ENCODE assay signal across 11 cellular contexts in genomic region chr18:74378179-74378682, GRCh38.
DNase-seq lines count a peak whose midpoint lies in the region; ATAC-seq and TF ChIP-seq lines count a peak whose summit lies in the region.
"Had no signal": no experiment of that assay in that cellular context is flagged by ENCODE, and none has a peak within 500 bp of the region (broad histone marks: within the 10 kb centered on the region; RNA-seq: fewer than 3 reads in every experiment).

No MANE protein-coding gene starts in this region.

- no peaks in the 10 kb centered on the region for H3K27me3 ChIP-seq in CD4-positive, CD25-positive, alpha-beta regulatory T cell (ENCODE audit: control insufficient read depth, insufficient read depth, low read length)
- H3K27me3 ChIP-seq in right cardiac atrium (ENCODE audit: control insufficient read depth, insufficient read depth) (no peaks in the 10 kb centered on the region), neural progenitor cell (no peaks in the 10 kb centered on the region), stomach (no peaks in the 10 kb centered on the region)

- no peaks in the 10 kb centered on the region for H3K9me3 ChIP-seq in CD4-positive, CD25-positive, alpha-beta regulatory T cell (ENCODE audit: control insufficient read depth in 2 of 2, low read length in 2 of 2)
- H3K9me3 ChIP-seq in right cardiac atrium (ENCODE audit: control insufficient read depth, low read length) (no peaks in the 10 kb centered on the region), neural progenitor cell (ENCODE audit: low read depth) (no peaks in the 10 kb centered on the region), stomach (no peaks in the 10 kb centered on the region)

- peak overlapping the region; percentile 87 to 94 (median 92) for H3K27ac Mint-ChIP-seq in CD4-positive, CD25-positive, alpha-beta regulatory T cell
- peak overlapping the region; percentile 92 for H3K27ac Mint-ChIP-seq in T-cell
- no peak overlapping the region for H3K27ac Mint-ChIP-seq in neural progenitor cell

- no peak overlapping the region for H3K4me2 ChIP-seq in neural progenitor cell

- TF ChIP-seq CTCF in neural progenitor cell (IDR thresholded peaks at IDR 0.05) (no peak), stomach (IDR thresholded peaks at IDR 0.05) (no peak)

- intact Hi-C loops in right cardiac atrium (cut with DNase I) (no loop called here), stomach (cut with DNase I; ENCODE audit: low total_unique reads) (no loop called here)

- TF ChIP-seq EP300 in stomach (IDR thresholded peaks at IDR 0.05): no peak

- H3K36me3 Mint-ChIP-seq in CD4-positive, CD25-positive, alpha-beta regulatory T cell: peaks cover 3% of the 10 kb centered on the region
- no peaks in the 10 kb centered on the region for H3K36me3 Mint-ChIP-seq in T-cell
- H3K36me3 Mint-ChIP-seq in neural progenitor cell: no peaks in the 10 kb centered on the region
- H3K36me3 Mint-ChIP-seq: IgD-negative memory B cell, naive B cell had no signal

- H3K27ac ChIP-seq in CD4-positive, CD25-positive, alpha-beta regulatory T cell (ENCODE audit: insufficient read depth, low read length, poor library complexity, severe bottlenecking): no peak overlapping the region
- H3K27ac ChIP-seq in right cardiac atrium (ENCODE audit: low read length): no peak overlapping the region
- no peak overlapping the region for H3K27ac ChIP-seq in neural progenitor cell
- no peak overlapping the region for H3K27ac ChIP-seq in stomach

- peaks cover 0 to 3% (median 0%) of the 10 kb centered on the region in 7 donors for H3K9me3 Mint-ChIP-seq in CD4-positive, CD25-positive, alpha-beta regulatory T cell
- H3K9me3 Mint-ChIP-seq in T-cell (no peaks in the 10 kb centered on the region), neural progenitor cell (peaks cover 10% of the 10 kb centered on the region)

- H3K27me3 Mint-ChIP-seq in CD4-positive, CD25-positive, alpha-beta regulatory T cell: no peaks in the 10 kb centered on the region
- H3K27me3 Mint-ChIP-seq in T-cell (no peaks in the 10 kb centered on the region), neural progenitor cell (ENCODE audit: insufficient read depth, low read depth) (peaks cover 2% of the 10 kb centered on the region)
- H3K27me3 Mint-ChIP-seq: naive B cell had no signal

- CTCF ChIA-PET in T-cell (lab: Charles Lee): interaction anchor here (0.5 to 2.3 kb wide), 17 partner anchors 9 to 1103 kb away, joined by 3 to 18 read pairs (median 4); partner anchors contain the start of gene CNDP2 (in 1 of the 2)

- TF ChIP-seq POLR2A in stomach (IDR thresholded peaks at IDR 0.05): no peak

- H3K36me3 ChIP-seq in CD4-positive, CD25-positive, alpha-beta regulatory T cell (ENCODE audit: control insufficient read depth, insufficient read depth, low read length): no peaks in the 10 kb centered on the region
- no peaks in the 10 kb centered on the region for H3K36me3 ChIP-seq in neural progenitor cell
- no peaks in the 10 kb centered on the region for H3K36me3 ChIP-seq in stomach

- no peaks in the 10 kb centered on the region for H4K20me1 ChIP-seq in neural progenitor cell (ENCODE audit: low read depth)

- POLR2A ChIA-PET in T-cell (lab: Charles Lee): interaction anchor here (1.2 to 1.4 kb wide), 2 partner anchors 11 to 118 kb away, joined by 4 read pairs; partner anchors contain the start of gene CNDP2 (in 1 of the 2)

- peak overlapping the region in 2 of 4 donors; percentile 45 to 68 for H3K4me3 Mint-ChIP-seq in CD4-positive, CD25-positive, alpha-beta regulatory T cell
- H3K4me3 Mint-ChIP-seq in T-cell (peak overlapping the region; percentile 21 to 71 (median 58)), neural progenitor cell (no peak overlapping the region)
- H3K4me3 Mint-ChIP-seq: IgD-negative memory B cell had no signal

- H3K4me1 ChIP-seq in CD4-positive, CD25-positive, alpha-beta regulatory T cell (ENCODE audit: control insufficient read depth, insufficient read depth, low read length, poor library complexity, severe bottlenecking): peaks cover 23% of the 10 kb centered on the region
- H3K4me1 ChIP-seq in right cardiac atrium (ENCODE audit: control insufficient read depth, insufficient read depth, low read length) (peaks cover 3% of the 10 kb centered on the region), neural progenitor cell (no peaks in the 10 kb centered on the region), stomach (no peaks in the 10 kb centered on the region)

- peak overlapping the region; percentile 4 for H3K4me3 ChIP-seq in CD4-positive, CD25-positive, alpha-beta regulatory T cell (ENCODE audit: low read depth, low read length)
- H3K4me3 ChIP-seq in right cardiac atrium (ENCODE audit: low read length) (no peak overlapping the region), neural progenitor cell (no peak overlapping the region), stomach (no peak overlapping the region)

- no peak overlapping the region for H2AFZ ChIP-seq in neural progenitor cell (replicated peaks)

- H3K79me2 ChIP-seq in neural progenitor cell (ENCODE audit: low read depth): no peaks in the 10 kb centered on the region

- ATAC-seq in CD4-positive, CD25-positive, alpha-beta regulatory T cell (ENCODE audit: low read depth in 2 of 2): no peak
- ATAC-seq in GM21723 (IDR thresholded peaks at IDR 0.05; ENCODE audit: unreplicated experiment): peak; percentile 55
- peak; percentile 38 to 71 (median 50) for ATAC-seq in T-cell (replicated peaks in 1 of 4)
- ATAC-seq in right cardiac atrium: peak; percentile 71 to 82

- no peak overlapping the region for H3K9ac ChIP-seq in neural progenitor cell

- peak in 2 of 3 donors; percentile 31 to 34 for DNase-seq in CD4-positive, CD25-positive, alpha-beta regulatory T cell
- peak in 28 of 34 experiments; percentile 8 to 71 (median 30) for DNase-seq in T-cell
- peak; percentile 40 to 67 (median 63) for DNase-seq in right cardiac atrium
- DNase-seq in HT-29 (ENCODE audit: low spot score): no peak
- no peak for DNase-seq in OCI-M2 (lab: John Stamatoyannopoulos, UW; ENCODE audit: unreplicated experiment)
- DNase-seq in neural progenitor cell (ENCODE audit: low spot score): no peak
- no peak for DNase-seq in stomach
- DNase-seq: amygdala, naive B cell had no signal

- 58% methylated on average over 4 of the region's 4 CpGs for WGBS in right cardiac atrium
- WGBS in stomach, 5 donors: 67 to 80% (median 72%) methylated on average over 4 of the region's 4 CpGs

- H3F3A ChIP-seq in neural progenitor cell (ENCODE audit: low read depth): peaks cover under 1% of the 10 kb centered on the region

- peaks cover 12 to 46% (median 27%) of the 10 kb centered on the region in 4 donors for H3K4me1 Mint-ChIP-seq in CD4-positive, CD25-positive, alpha-beta regulatory T cell
- H3K4me1 Mint-ChIP-seq in T-cell (peaks cover 56 to 63% (median 61%) of the 10 kb centered on the region in 3 donors), neural progenitor cell (no peaks in the 10 kb centered on the region)

Comparison
In these comparisons a context has a peak if more than half of its experiments do, and no peak if none do; other contexts are left out.
1. ATAC-seq: peak in GM21723 (single experiment), T-cell (4 of 4) and right cardiac atrium (2 of 2); none in CD4-positive, CD25-positive, alpha-beta regulatory T cell (0 of 2).
2. DNase-seq: peak in CD4-positive, CD25-positive, alpha-beta regulatory T cell (2 of 3), T-cell (28 of 34) and right cardiac atrium (3 of 3); none in HT-29 (single experiment), OCI-M2 (single experiment), neural progenitor cell (single experiment) and stomach (single experiment).